ENCODE assay signal across 1 cellular context in the genomic region with DNA sequence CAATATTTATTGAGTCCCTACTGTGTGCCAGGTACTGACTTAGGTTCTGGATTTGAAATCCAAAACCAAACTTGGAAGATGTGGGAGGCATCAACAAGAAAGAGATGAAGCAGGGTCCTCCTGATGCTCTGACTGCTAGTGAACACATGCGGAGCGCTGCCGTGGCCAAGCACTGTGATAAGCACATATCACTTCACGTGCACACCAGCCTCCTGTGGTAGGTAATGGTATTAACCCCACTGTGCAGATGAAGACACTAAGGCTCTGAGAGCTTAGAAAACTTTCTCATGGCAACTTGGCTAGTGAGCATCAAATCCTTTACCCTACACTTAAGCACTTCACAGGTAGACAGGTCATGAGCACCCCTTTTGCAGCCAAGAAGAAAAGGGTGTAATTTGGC.
TF ChIP-seq lines count a peak whose summit lies in the region.

No MANE protein-coding gene starts in this region.

TF ChIP-seq in HCT116, 20 proteins besides CTCF, POLR2A, EP300 and RAD21 (continued from another document):
- TF ChIP-seq, protein P1, sequence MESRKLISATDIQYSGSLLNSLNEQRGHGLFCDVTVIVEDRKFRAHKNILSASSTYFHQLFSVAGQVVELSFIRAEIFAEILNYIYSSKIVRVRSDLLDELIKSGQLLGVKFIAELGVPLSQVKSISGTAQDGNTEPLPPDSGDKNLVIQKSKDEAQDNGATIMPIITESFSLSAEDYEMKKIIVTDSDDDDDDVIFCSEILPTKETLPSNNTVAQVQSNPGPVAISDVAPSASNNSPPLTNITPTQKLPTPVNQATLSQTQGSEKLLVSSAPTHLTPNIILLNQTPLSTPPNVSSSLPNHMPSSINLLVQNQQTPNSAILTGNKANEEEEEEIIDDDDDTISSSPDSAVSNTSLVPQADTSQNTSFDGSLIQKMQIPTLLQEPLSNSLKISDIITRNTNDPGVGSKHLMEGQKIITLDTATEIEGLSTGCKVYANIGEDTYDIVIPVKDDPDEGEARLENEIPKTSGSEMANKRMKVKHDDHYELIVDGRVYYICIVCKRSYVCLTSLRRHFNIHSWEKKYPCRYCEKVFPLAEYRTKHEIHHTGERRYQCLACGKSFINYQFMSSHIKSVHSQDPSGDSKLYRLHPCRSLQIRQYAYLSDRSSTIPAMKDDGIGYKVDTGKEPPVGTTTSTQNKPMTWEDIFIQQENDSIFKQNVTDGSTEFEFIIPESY (IDR thresholded peaks at IDR 0.05; ENCODE audit: extremely low read depth, insufficient replicate concordance, low read length): no peak
- TF ChIP-seq ELF1 (IDR thresholded peaks at IDR 0.05; ENCODE audit: borderline replicate concordance, low read depth) (no peak), CBX3 (IDR thresholded peaks at IDR 0.05; ENCODE audit: low read depth) (no peak), JUND (IDR thresholded peaks at IDR 0.05) (no peak), TCF7L2 (IDR thresholded peaks at IDR 0.05; ENCODE audit: borderline replicate concordance, extremely low read depth, insufficient read depth, insufficient read length) (no peak), EGR1 (IDR thresholded peaks at IDR 0.05; ENCODE audit: low read depth) (no peak)
